1 cellular context compared by ENCODE assay signal in the genomic region with DNA sequence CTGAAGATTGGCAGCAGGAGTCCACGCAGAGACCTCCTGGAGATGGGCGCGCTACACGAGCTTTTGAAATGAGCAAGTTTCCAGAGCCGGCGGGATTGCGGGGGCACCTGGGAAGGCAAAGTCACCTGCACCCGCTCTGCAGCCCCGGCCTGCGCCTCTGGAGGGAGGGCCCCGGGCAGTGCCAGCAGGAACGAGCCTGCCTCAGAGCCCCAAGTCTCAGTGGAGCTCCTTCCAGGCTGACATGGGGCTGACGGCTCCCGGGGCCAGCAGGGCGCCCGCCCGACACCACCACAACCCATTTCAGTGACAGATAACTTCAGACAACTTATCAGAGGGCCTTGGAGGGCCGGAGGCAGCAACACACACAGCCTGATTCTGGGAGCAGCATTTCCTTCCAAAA.
A peak's percentile ranks its signal among the peaks of the same experiment; 100 is the strongest.
TF ChIP-seq lines count a peak whose summit lies in the region.

No MANE protein-coding gene starts in this region.

TF ChIP-seq in H1, 55 proteins besides CTCF, POLR2A, EP300 and RAD21:
- TF ChIP-seq SAP30 (IDR thresholded peaks at IDR 0.05; ENCODE audit: insufficient read depth, insufficient replicate concordance, low read length) (no peak), EZH2 (IDR thresholded peaks at IDR 0.05; ENCODE audit: low read depth, low read length, severe bottlenecking) (no peak), FOSL1 (IDR thresholded peaks at IDR 0.05; ENCODE audit: insufficient read depth, low read depth, low read length) (no peak), GABPA (IDR thresholded peaks at IDR 0.05; ENCODE audit: borderline replicate concordance, insufficient read depth, low read length) (0 out of 2 replicates have a peak, but pooled peaks have one; percentile 42), CBX5 (IDR thresholded peaks at IDR 0.05; ENCODE audit: low read depth, low read length) (no peak), YY1 (IDR thresholded peaks at IDR 0.05; ENCODE audit: low read depth, low read length) (no peak), NANOG (IDR thresholded peaks at IDR 0.05; ENCODE audit: insufficient read depth, low read depth, low read length, poor library complexity, severe bottlenecking) (no peak)
